9 cellular contexts compared by ENCODE assay signal in the genomic region with DNA sequence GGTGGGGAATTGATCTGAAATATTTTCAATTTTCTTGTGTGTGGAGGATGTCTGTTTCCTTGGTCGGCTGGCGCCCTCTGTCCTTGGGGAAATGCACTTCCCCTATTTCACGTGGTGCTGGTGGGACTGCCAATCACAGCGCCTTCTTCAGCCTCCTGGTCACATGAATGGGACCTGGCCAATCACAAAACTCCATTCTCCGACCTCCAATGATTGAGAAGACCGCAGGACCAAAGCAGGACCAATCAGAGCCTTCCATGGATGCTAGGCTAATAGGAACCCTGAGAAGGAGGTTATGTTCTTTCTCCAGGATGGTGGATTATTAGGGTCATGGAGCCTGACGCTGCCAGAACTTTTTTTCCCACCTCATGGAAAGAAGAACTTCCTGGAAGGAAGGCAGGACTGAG.
DNase-seq lines count a peak whose midpoint lies in the region; ATAC-seq, FAIRE-seq and TF ChIP-seq lines count a peak whose summit lies in the region.
"Had no signal": no experiment of that assay in that cellular context is flagged by ENCODE, and none has a peak within 500 bp of the region (broad histone marks: within the 10 kb centered on the region; RNA-seq: fewer than 3 reads in every experiment).

No MANE protein-coding gene starts in this region.

- H3K27ac Mint-ChIP-seq in activated CD4-positive, alpha-beta T cell treated with anti-CD3 and anti-CD28 coated beads, Interleukin-2, amount 10 ng/mL, durations not matched to agents 24 days and 14 days, result no peak overlapping the region

- intact Hi-C loops in activated CD4-positive, alpha-beta T cell treated with anti-CD3 and anti-CD28 coated beads, Interleukin-2, amount 10 ng/mL, durations not matched to agents 24 days and 14 days (cut with micrococcal nuclease), result loop anchor here (5.0 kb wide), 1 partner anchor 346 kb away; no protein-coding TSS in a partner anchor

- DNase-seq in AG09309 (ENCODE audit: low read depth) (no peak), H54 (ENCODE audit: insufficient read length, low spot score) (peak; percentile 19), RWPE1 (ENCODE audit: low spot score) (peak; percentile 39), foreskin keratinocyte (peak in 1 of 2 donors; percentile 29), ecto neural progenitor cell (ENCODE audit: low spot score) (no peak)
- DNase-seq in activated CD4-positive, alpha-beta T cell treated with anti-CD3 and anti-CD28 coated beads, Interleukin-2, amount 10 ng/mL, durations not matched to agents 24 days and 14 days, result no peak
- DNase-seq: upper lobe of left lung had no signal

- H3K4me3 Mint-ChIP-seq in activated CD4-positive, alpha-beta T cell treated with anti-CD3 and anti-CD28 coated beads, Interleukin-2, amount 10 ng/mL, durations not matched to agents 24 days and 14 days, result no peak overlapping the region

- H3K27me3 Mint-ChIP-seq in activated CD4-positive, alpha-beta T cell treated with anti-CD3 and anti-CD28 coated beads, Interleukin-2, amount 10 ng/mL, durations not matched to agents 24 days and 14 days, result peaks cover 7% of the 10 kb centered on the region

- H3K9me3 Mint-ChIP-seq in activated CD4-positive, alpha-beta T cell treated with anti-CD3 and anti-CD28 coated beads, Interleukin-2, amount 10 ng/mL, durations not matched to agents 24 days and 14 days, result no peaks in the 10 kb centered on the region

- no peaks in the 10 kb centered on the region for H3K4me1 Mint-ChIP-seq in activated CD4-positive, alpha-beta T cell treated with anti-CD3 and anti-CD28 coated beads, Interleukin-2, amount 10 ng/mL, durations not matched to agents 24 days and 14 days

- CTCF ChIA-PET in RWPE1 (lab: Yijun Ruan, JAX), result interaction anchor here (0.7 kb wide), 1 partner anchor 1836 kb away, joined by 3 read pairs; no protein-coding TSS in a partner anchor

- no peaks in the 10 kb centered on the region for H3K36me3 Mint-ChIP-seq in activated CD4-positive, alpha-beta T cell treated with anti-CD3 and anti-CD28 coated beads, Interleukin-2, amount 10 ng/mL, durations not matched to agents 24 days and 14 days (ENCODE audit: low read depth)

- TF ChIP-seq CTCF in AG09309 (IDR thresholded peaks at IDR 0.05; ENCODE audit: control insufficient read depth, insufficient read depth, low read depth, low read length, missing control alignments), result peak; percentile 40
- TF ChIP-seq CTCF in RWPE1 (conservative IDR thresholded peaks at IDR 0.05; ENCODE audit: low read depth), result no peak
- peak; percentile 64 for TF ChIP-seq CTCF in foreskin keratinocyte (conservative IDR thresholded peaks at IDR 0.05)

- POLR2A ChIA-PET in RWPE1 (lab: Yijun Ruan, JAX; ENCODE audit: low non-redundant PET), result no interaction called here

- H3K27me3 ChIP-seq in foreskin keratinocyte, result no peaks in the 10 kb centered on the region
- H3K27me3 ChIP-seq: upper lobe of left lung had no signal

- ATAC-seq in foreskin keratinocyte (peak; percentile 71), GM18873 (IDR thresholded peaks at IDR 0.05; ENCODE audit: low FRiP score, unreplicated experiment) (no peak), GM19397 (IDR thresholded peaks at IDR 0.05; ENCODE audit: unreplicated experiment) (no peak)

- H3K27ac ChIP-seq in RWPE1 (no peak overlapping the region), foreskin keratinocyte (no peak overlapping the region)
- H3K27ac ChIP-seq: upper lobe of left lung had no signal

- no peak overlapping the region for H3K4me3 ChIP-seq in AG09309 (ENCODE audit: control insufficient read depth, low read depth, low read length)

- no peaks in the 10 kb centered on the region for H3K4me1 ChIP-seq in foreskin keratinocyte
- H3K4me1 ChIP-seq: upper lobe of left lung had no signal

- FAIRE-seq in H54 (lab: Jason Lieb, UNC), result no peak

- TF ChIP-seq POLR2A in H54 (IDR thresholded peaks at IDR 0.05; ENCODE audit: low read depth, low read length), result no peak

Comparison
In these comparisons a context has a peak if more than half of its experiments do, and no peak if none do; other contexts are left out.
1. DNase-seq: peak in H54 (single experiment) and RWPE1 (single experiment); none in AG09309 (single experiment), ecto neural progenitor cell (single experiment) and activated CD4-positive, alpha-beta T cell treated with anti-CD3 and anti-CD28 coated beads, Interleukin-2, amount 10 ng/mL, durations not matched to agents 24 days and 14 days (single experiment).